ENCODE assay signal across 11 cellular contexts in genomic region chr7:101557978-101558741, GRCh38.
"Had no signal": no experiment of that assay in that cellular context is flagged by ENCODE, and none has a peak within 500 bp of the region (broad histone marks: within the 10 kb centered on the region; RNA-seq: fewer than 3 reads in every experiment).

No MANE protein-coding gene starts in this region.

- H3K4me1 Mint-ChIP-seq: natural killer cell had no signal

- H3K9me3 Mint-ChIP-seq: activated T-cell treated with anti-CD3 and anti-CD28 coated beads, Interleukin-2, amount 50 U/mL, for 4 hours; natural killer cell had no signal

- H3K36me3 Mint-ChIP-seq: activated CD4-positive, alpha-beta memory T cell treated with anti-CD3 and anti-CD28 coated beads for 36 hours; natural killer cell; stimulated activated naive B cell treated with anti-CD40 and anti-IgM and Interleukin-4, amounts not matched to agents 10 μg/mL and 1 μg/mL and 100 μg/mL, for 72 hours had no signal

- DNase-seq: activated CD4-positive, alpha-beta memory T cell treated with anti-CD3 and anti-CD28 coated beads for 36 hours; activated CD4-positive, alpha-beta T cell treated with anti-CD3 and anti-CD28 coated beads for 1 hour; activated effector memory CD4-positive, alpha-beta T cell treated with Interleukin-2 at 50 U/mL for 16 hours; activated naive CD4-positive, alpha-beta T cell treated with anti-CD3 and anti-CD28 coated beads, Interleukin-2, amount 50 U/mL, for 16 hours; activated T-cell treated with anti-CD3 and anti-CD28 coated beads, Interleukin-2, amount 50 U/mL, for 4 hours; left ventricle myocardium superior; mesenchymal stem cell; natural killer cell; sigmoid colon; stimulated activated CD4-positive, alpha-beta T cell treated with anti-CD3 and anti-CD28 coated beads, Interleukin-1b, Interleukin-23, amount 100 ng/mL, for 48 hours; stimulated activated naive B cell treated with anti-CD40 and anti-IgM and Interleukin-4, amounts not matched to agents 10 μg/mL and 1 μg/mL and 100 μg/mL, for 72 hours had no signal

- H3K4me3 Mint-ChIP-seq: activated CD4-positive, alpha-beta memory T cell treated with anti-CD3 and anti-CD28 coated beads for 36 hours; activated T-cell treated with anti-CD3 and anti-CD28 coated beads, Interleukin-2, amount 50 U/mL, for 4 hours; natural killer cell; stimulated activated naive B cell treated with anti-CD40 and anti-IgM and Interleukin-4, amounts not matched to agents 10 μg/mL and 1 μg/mL and 100 μg/mL, for 72 hours had no signal

- H3K27ac Mint-ChIP-seq: activated CD4-positive, alpha-beta memory T cell treated with anti-CD3 and anti-CD28 coated beads for 36 hours; natural killer cell; stimulated activated naive B cell treated with anti-CD40 and anti-IgM and Interleukin-4, amounts not matched to agents 10 μg/mL and 1 μg/mL and 100 μg/mL, for 72 hours had no signal

- ATAC-seq: activated T-cell treated with anti-CD3 and anti-CD28 coated beads, Interleukin-2, amount 50 U/mL, for 4 hours; left ventricle myocardium superior; natural killer cell had no signal
